ENCODE assay signal across 1 cellular context in the genomic region with DNA sequence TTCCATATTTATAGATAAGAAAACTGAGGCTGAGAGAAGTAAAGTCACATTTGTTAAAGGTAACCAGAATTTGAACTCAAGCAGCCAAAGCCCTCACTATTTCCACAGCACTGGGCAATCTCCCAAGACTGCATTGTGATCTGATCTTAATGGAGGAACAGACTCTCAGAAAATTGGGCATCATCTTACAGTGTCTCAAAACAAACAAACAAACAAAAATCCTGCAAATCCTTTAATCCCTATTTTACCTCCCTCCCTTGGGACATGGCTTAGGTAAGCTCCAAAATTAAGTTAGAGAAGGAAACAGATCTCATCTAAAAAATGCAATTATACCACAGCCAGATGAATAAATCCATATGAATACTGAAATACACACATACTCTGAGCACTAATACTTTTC.
TF ChIP-seq lines count a peak whose summit lies in the region.

No MANE protein-coding gene starts in this region.

TF ChIP-seq in HepG2, 621 proteins besides CTCF, POLR2A, EP300 and RAD21:
- TF ChIP-seq, protein P1, sequence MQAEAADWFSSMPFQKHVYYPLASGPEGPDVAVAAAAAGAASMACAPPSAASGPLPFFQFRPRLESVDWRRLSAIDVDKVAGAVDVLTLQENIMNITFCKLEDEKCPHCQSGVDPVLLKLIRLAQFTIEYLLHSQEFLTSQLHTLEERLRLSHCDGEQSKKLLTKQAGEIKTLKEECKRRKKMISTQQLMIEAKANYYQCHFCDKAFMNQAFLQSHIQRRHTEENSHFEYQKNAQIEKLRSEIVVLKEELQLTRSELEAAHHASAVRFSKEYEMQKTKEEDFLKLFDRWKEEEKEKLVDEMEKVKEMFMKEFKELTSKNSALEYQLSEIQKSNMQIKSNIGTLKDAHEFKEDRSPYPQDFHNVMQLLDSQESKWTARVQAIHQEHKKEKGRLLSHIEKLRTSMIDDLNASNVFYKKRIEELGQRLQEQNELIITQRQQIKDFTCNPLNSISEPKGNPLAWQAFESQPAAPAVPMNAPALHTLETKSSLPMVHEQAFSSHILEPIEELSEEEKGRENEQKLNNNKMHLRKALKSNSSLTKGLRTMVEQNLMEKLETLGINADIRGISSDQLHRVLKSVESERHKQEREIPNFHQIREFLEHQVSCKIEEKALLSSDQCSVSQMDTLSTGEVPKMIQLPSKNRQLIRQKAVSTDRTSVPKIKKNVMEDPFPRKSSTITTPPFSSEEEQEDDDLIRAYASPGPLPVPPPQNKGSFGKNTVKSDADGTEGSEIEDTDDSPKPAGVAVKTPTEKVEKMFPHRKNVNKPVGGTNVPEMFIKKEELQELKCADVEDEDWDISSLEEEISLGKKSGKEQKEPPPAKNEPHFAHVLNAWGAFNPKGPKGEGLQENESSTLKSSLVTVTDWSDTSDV (CRISPR knock-in tag; IDR thresholded peaks at IDR 0.05) = no peak
- TF ChIP-seq ZNF615 (CRISPR knock-in tag; IDR thresholded peaks at IDR 0.05; ENCODE audit: borderline replicate concordance) (no peak), EEA1 (CRISPR knock-in tag; IDR thresholded peaks at IDR 0.05; ENCODE audit: borderline replicate concordance) (no peak), SP2 (CRISPR knock-in tag; IDR thresholded peaks at IDR 0.05) (no peak), ZFY (CRISPR knock-in tag; IDR thresholded peaks at IDR 0.05) (no peak), ZBTB3 (CRISPR knock-in tag; IDR thresholded peaks at IDR 0.05; ENCODE audit: borderline replicate concordance, low read depth) (no peak), ZFP82 (CRISPR knock-in tag; IDR thresholded peaks at IDR 0.05; ENCODE audit: borderline replicate concordance) (no peak), PHF20 (CRISPR knock-in tag; IDR thresholded peaks at IDR 0.05) (no peak), ZNF263 (CRISPR knock-in tag; IDR thresholded peaks at IDR 0.05) (no peak), TEAD3 (CRISPR knock-in tag; optimal IDR thresholded peaks at IDR 0.05; ENCODE audit: borderline replicate concordance) (no peak), SP4 (CRISPR knock-in tag; IDR thresholded peaks at IDR 0.05) (no peak), MED8 (CRISPR knock-in tag; IDR thresholded peaks at IDR 0.05; ENCODE audit: insufficient replicate concordance) (no peak), KDM6A (CRISPR knock-in tag; IDR thresholded peaks at IDR 0.05; ENCODE audit: low read depth) (no peak), CEBPB (IDR thresholded peaks at IDR 0.05; ENCODE audit: borderline replicate concordance, low read depth, low read length) (no peak)
- TF ChIP-seq, protein P2, sequence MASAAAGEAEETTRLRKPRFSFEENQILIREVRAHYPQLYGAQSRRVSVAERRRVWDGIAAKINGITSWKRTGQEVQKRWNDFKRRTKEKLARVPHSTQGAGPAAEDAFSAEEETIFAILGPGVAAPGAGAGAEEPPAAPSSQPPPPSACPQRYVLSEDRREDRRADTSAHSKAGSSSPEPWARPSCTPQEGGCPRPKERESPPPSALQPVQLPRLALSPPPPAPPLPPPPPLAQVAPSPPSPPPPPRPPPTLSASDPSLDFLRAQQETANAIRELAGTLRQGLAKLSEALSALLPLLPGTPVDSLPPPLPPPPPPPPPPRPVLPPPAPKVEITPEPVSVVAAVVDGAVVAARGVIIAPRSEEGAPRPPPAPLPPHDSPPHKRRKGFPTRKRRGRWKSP (CRISPR knock-in tag; IDR thresholded peaks at IDR 0.05) = no peak
- TF ChIP-seq, protein P3, sequence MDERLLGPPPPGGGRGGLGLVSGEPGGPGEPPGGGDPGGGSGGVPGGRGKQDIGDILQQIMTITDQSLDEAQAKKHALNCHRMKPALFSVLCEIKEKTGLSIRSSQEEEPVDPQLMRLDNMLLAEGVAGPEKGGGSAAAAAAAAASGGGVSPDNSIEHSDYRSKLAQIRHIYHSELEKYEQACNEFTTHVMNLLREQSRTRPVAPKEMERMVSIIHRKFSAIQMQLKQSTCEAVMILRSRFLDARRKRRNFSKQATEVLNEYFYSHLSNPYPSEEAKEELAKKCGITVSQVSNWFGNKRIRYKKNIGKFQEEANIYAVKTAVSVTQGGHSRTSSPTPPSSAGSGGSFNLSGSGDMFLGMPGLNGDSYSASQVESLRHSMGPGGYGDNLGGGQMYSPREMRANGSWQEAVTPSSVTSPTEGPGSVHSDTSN (CRISPR knock-in tag; IDR thresholded peaks at IDR 0.05) = no peak
- TF ChIP-seq, protein P4, sequence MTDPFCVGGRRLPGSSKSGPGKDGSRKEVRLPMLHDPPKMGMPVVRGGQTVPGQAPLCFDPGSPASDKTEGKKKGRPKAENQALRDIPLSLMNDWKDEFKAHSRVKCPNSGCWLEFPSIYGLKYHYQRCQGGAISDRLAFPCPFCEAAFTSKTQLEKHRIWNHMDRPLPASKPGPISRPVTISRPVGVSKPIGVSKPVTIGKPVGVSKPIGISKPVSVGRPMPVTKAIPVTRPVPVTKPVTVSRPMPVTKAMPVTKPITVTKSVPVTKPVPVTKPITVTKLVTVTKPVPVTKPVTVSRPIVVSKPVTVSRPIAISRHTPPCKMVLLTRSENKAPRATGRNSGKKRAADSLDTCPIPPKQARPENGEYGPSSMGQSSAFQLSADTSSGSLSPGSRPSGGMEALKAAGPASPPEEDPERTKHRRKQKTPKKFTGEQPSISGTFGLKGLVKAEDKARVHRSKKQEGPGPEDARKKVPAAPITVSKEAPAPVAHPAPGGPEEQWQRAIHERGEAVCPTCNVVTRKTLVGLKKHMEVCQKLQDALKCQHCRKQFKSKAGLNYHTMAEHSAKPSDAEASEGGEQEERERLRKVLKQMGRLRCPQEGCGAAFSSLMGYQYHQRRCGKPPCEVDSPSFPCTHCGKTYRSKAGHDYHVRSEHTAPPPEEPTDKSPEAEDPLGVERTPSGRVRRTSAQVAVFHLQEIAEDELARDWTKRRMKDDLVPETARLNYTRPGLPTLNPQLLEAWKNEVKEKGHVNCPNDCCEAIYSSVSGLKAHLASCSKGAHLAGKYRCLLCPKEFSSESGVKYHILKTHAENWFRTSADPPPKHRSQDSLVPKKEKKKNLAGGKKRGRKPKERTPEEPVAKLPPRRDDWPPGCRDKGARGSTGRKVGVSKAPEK (CRISPR knock-in tag; IDR thresholded peaks at IDR 0.05; ENCODE audit: borderline replicate concordance) = no peak
TF ChIP-seq in HepG2: peak in this region for 0.
